8 cellular contexts compared by ENCODE assay signal in genomic region chr2:9984217-9984739, GRCh38. TPM values are rescaled to one million over a fixed set of nuclear protein-coding genes. Genes with fewer than 3 reads are reported as not detected.
DNase-seq lines count a peak whose midpoint lies in the region; ATAC-seq and TF ChIP-seq lines count a peak whose summit lies in the region.

No MANE protein-coding gene starts in this region.

- H3K9me3 Mint-ChIP-seq in activated naive CD8-positive, alpha-beta T cell treated with anti-CD3 and anti-CD28 coated beads, Interleukin-2, amount 50 U/mL, for 24 hours = no peaks in the 10 kb centered on the region

- DNase-seq in AG20443 (ENCODE audit: low spot score) (peak; percentile 46), NCI-H2227 treated with DMSO at 0.1 percent for 48 hours (lab: John Stamatoyannopoulos, UW) (peak; percentile 35), left ventricle myocardium inferior (no peak), renal cortical epithelial cell (ENCODE audit: low read depth) (peak; percentile 56)
- peak; percentile 23 for DNase-seq in activated naive CD8-positive, alpha-beta T cell treated with anti-CD3 and anti-CD28 coated beads, Interleukin-2, amount 50 U/mL, for 24 hours

- no peak overlapping the region for H3K4me3 Mint-ChIP-seq in activated naive CD8-positive, alpha-beta T cell treated with anti-CD3 and anti-CD28 coated beads, Interleukin-2, amount 50 U/mL, for 24 hours

- ATAC-seq in activated naive CD8-positive, alpha-beta T cell treated with anti-CD3 and anti-CD28 coated beads, Interleukin-2, amount 50 U/mL, for 24 hours = peak; percentile 78
- ATAC-seq in GM19467 (IDR thresholded peaks at IDR 0.05; ENCODE audit: unreplicated experiment) (no peak), HG03097 (IDR thresholded peaks at IDR 0.05; ENCODE audit: low FRiP score, unreplicated experiment) (no peak)

- H3K9me3 ChIP-seq in left ventricle myocardium inferior (replicated peaks) = no peaks in the 10 kb centered on the region

- H3K4me1 Mint-ChIP-seq in activated naive CD8-positive, alpha-beta T cell treated with anti-CD3 and anti-CD28 coated beads, Interleukin-2, amount 50 U/mL, for 24 hours = peaks cover 20% of the 10 kb centered on the region

- H3K4me3 ChIP-seq in left ventricle myocardium inferior = no peak overlapping the region

- H3K27me3 Mint-ChIP-seq in activated naive CD8-positive, alpha-beta T cell treated with anti-CD3 and anti-CD28 coated beads, Interleukin-2, amount 50 U/mL, for 24 hours = peaks cover 22% of the 10 kb centered on the region

- intact Hi-C loops in left ventricle myocardium inferior (cut with micrococcal nuclease) = loop anchor here (5.0 kb wide), 1 partner anchor 63 kb away; no protein-coding TSS in a partner anchor

- H3K27ac Mint-ChIP-seq in activated naive CD8-positive, alpha-beta T cell treated with anti-CD3 and anti-CD28 coated beads, Interleukin-2, amount 50 U/mL, for 24 hours = no peak overlapping the region

- H3K27ac ChIP-seq in left ventricle myocardium inferior (replicated peaks) = peak overlapping the region; percentile 12

- H3K36me3 Mint-ChIP-seq in activated naive CD8-positive, alpha-beta T cell treated with anti-CD3 and anti-CD28 coated beads, Interleukin-2, amount 50 U/mL, for 24 hours (ENCODE audit: low read depth) = no peaks in the 10 kb centered on the region

- H3K27me3 ChIP-seq in left ventricle myocardium inferior (ENCODE audit: low read depth) = no peaks in the 10 kb centered on the region

- peaks cover 29% of the 10 kb centered on the region for H3K4me1 ChIP-seq in left ventricle myocardium inferior

- H3K36me3 ChIP-seq in left ventricle myocardium inferior = no peaks in the 10 kb centered on the region

- peak; percentile 56; the same call in 1 of the 2 replicates for TF ChIP-seq CTCF in GM12874 (IDR thresholded peaks at IDR 0.05; ENCODE audit: insufficient read depth, low read depth, low read length)
- peak; percentile 84 for TF ChIP-seq CTCF in left ventricle myocardium inferior (IDR thresholded peaks at IDR 0.05; ENCODE audit: borderline replicate concordance)

RNA-seq across cellular contexts. Expression of gene GRHL1, which starts 32.8 kb away (rescaled TPM):
- total RNA-seq in left ventricle myocardium inferior (0.69 TPM), renal cortical epithelial cell (1.7 and 4.0 TPM in 2 replicates)

RNA-seq across cellular contexts. Expression of gene KLF11, which starts 59.1 kb away (rescaled TPM):
- total RNA-seq in left ventricle myocardium inferior (20.8 TPM), renal cortical epithelial cell (8.2 and 16.2 TPM in 2 replicates)
